ENCODE assay signal across 12 cellular contexts in genomic region chr10:48470893-48471805, GRCh38.
DNase-seq lines count a peak whose midpoint lies in the region; ATAC-seq, FAIRE-seq and TF ChIP-seq lines count a peak whose summit lies in the region.
"Had no signal": no experiment of that assay in that cellular context is flagged by ENCODE, and none has a peak within 500 bp of the region (broad histone marks: within the 10 kb centered on the region; RNA-seq: fewer than 3 reads in every experiment).

No MANE protein-coding gene starts in this region.

- H3K27ac ChIP-seq in colonic mucosa (no peak overlapping the region), osteoblast (ENCODE audit: low read depth, low read length) (no peak overlapping the region)
- H3K27ac ChIP-seq: VCaP had no signal

- H3K27me3 Mint-ChIP-seq in activated T-cell treated with anti-CD3 and anti-CD28 coated beads, Interleukin-2, amount 50 U/mL, for 72 hours (ENCODE audit: low read depth), result peaks cover 13% of the 10 kb centered on the region
- H3K27me3 Mint-ChIP-seq: activated naive CD8-positive, alpha-beta T cell treated with anti-CD3 and anti-CD28 coated beads, Interleukin-2, amount 50 U/mL, for 24 hours had no signal

- no peak for FAIRE-seq in D721Med (lab: Jason Lieb, UNC)
- FAIRE-seq: urothelium cell line had no signal

- H3K9ac ChIP-seq in colonic mucosa (ENCODE audit: low read depth in 2 of 2, low read length in 2 of 2), result no peak overlapping the region

- TF ChIP-seq CTCF in colonic mucosa (IDR thresholded peaks at IDR 0.05), result no peak
- no peak for TF ChIP-seq CTCF in osteoblast (IDR thresholded peaks at IDR 0.05; ENCODE audit: extremely low read depth, low read depth, low read length)
- TF ChIP-seq CTCF in D721Med (IDR thresholded peaks at IDR 0.05; ENCODE audit: insufficient read depth, missing control alignments), result no peak

- H3K9me3 ChIP-seq in colonic mucosa, result no peaks in the 10 kb centered on the region
- no peaks in the 10 kb centered on the region for H3K9me3 ChIP-seq in osteoblast (ENCODE audit: low read depth, low read length)

- H3K9me3 Mint-ChIP-seq in activated T-cell treated with anti-CD3 and anti-CD28 coated beads, Interleukin-2, amount 50 U/mL, for 72 hours, result no peaks in the 10 kb centered on the region
- H3K9me3 Mint-ChIP-seq: activated naive CD8-positive, alpha-beta T cell treated with anti-CD3 and anti-CD28 coated beads, Interleukin-2, amount 50 U/mL, for 24 hours had no signal

- H4K20me1 ChIP-seq in osteoblast (ENCODE audit: insufficient read depth, low read length), result peaks cover 35% of the 10 kb centered on the region

- no peak for ATAC-seq in left colon
- ATAC-seq in activated T-cell treated with anti-CD3 and anti-CD28 coated beads, Interleukin-2, amount 50 U/mL, for 72 hours (replicated peaks in 1 of 2), result no peak
- ATAC-seq: activated naive CD8-positive, alpha-beta T cell treated with anti-CD3 and anti-CD28 coated beads, Interleukin-2, amount 50 U/mL, for 24 hours; Panc1 had no signal

- peak; percentile 55 for DNase-seq in EH (ENCODE audit: low read depth)
- peak; percentile 60 for DNase-seq in LHCN-M2 (ENCODE audit: low read depth)
- DNase-seq in colonic mucosa, result peak; percentile 14
- DNase-seq in osteoblast (ENCODE audit: insufficient read length, low spot score, missing footprints), result peak; percentile 91
- DNase-seq in D721Med (ENCODE audit: insufficient read length, low spot score), result no peak
- no peak for DNase-seq in left colon
- DNase-seq in activated T-cell treated with anti-CD3 and anti-CD28 coated beads, Interleukin-2, amount 50 U/mL, for 72 hours, result no peak
- DNase-seq in NCI-H82 (lab: John Stamatoyannopoulos, UW), result no peak
- DNase-seq: activated naive CD8-positive, alpha-beta T cell treated with anti-CD3 and anti-CD28 coated beads, Interleukin-2, amount 50 U/mL, for 24 hours had no signal

- peaks cover 91% of the 10 kb centered on the region for H3K79me2 ChIP-seq in osteoblast (ENCODE audit: insufficient read depth, low read length)

- no peaks in the 10 kb centered on the region for H3K4me1 Mint-ChIP-seq in activated T-cell treated with anti-CD3 and anti-CD28 coated beads, Interleukin-2, amount 50 U/mL, for 72 hours (ENCODE audit: low read depth)
- H3K4me1 Mint-ChIP-seq: activated naive CD8-positive, alpha-beta T cell treated with anti-CD3 and anti-CD28 coated beads, Interleukin-2, amount 50 U/mL, for 24 hours had no signal

- no peaks in the 10 kb centered on the region for H3K4me1 ChIP-seq in colonic mucosa
- H3K4me1 ChIP-seq in osteoblast (ENCODE audit: insufficient read depth, low read length), result peaks cover 10% of the 10 kb centered on the region

- peaks cover 5% of the 10 kb centered on the region for H3K27me3 ChIP-seq in colonic mucosa
- no peaks in the 10 kb centered on the region for H3K27me3 ChIP-seq in osteoblast (ENCODE audit: insufficient read depth, low read length)

- no peak overlapping the region for H3K4me2 ChIP-seq in osteoblast (ENCODE audit: insufficient read depth, low read length)

- H3K36me3 ChIP-seq in colonic mucosa (no peaks in the 10 kb centered on the region), osteoblast (ENCODE audit: insufficient read depth, low read length) (peaks cover 30% of the 10 kb centered on the region)

- no peak overlapping the region for H3K4me3 Mint-ChIP-seq in activated T-cell treated with anti-CD3 and anti-CD28 coated beads, Interleukin-2, amount 50 U/mL, for 72 hours
- H3K4me3 Mint-ChIP-seq: activated naive CD8-positive, alpha-beta T cell treated with anti-CD3 and anti-CD28 coated beads, Interleukin-2, amount 50 U/mL, for 24 hours had no signal

- H2AFZ ChIP-seq in osteoblast (ENCODE audit: low read length), result no peak overlapping the region

- H3K36me3 Mint-ChIP-seq in activated T-cell treated with anti-CD3 and anti-CD28 coated beads, Interleukin-2, amount 50 U/mL, for 72 hours (ENCODE audit: insufficient read depth in 2 of 2), result no peaks in the 10 kb centered on the region

- intact Hi-C loops in colonic mucosa (cut with DNase I), result no loop called here
- intact Hi-C loops in left colon (cut with DNase I, micrococcal nuclease), result no loop called here

- H3K4me3 ChIP-seq in colonic mucosa (no peak overlapping the region), osteoblast (ENCODE audit: insufficient read depth, low read length) (no peak overlapping the region)

- H3K27ac Mint-ChIP-seq in activated T-cell treated with anti-CD3 and anti-CD28 coated beads, Interleukin-2, amount 50 U/mL, for 72 hours, result no peak overlapping the region
- H3K27ac Mint-ChIP-seq: activated naive CD8-positive, alpha-beta T cell treated with anti-CD3 and anti-CD28 coated beads, Interleukin-2, amount 50 U/mL, for 24 hours had no signal

Comparison
In these comparisons a context has a peak if more than half of its experiments do, and no peak if none do; other contexts are left out.
1. DNase-seq: peak in EH (single experiment), LHCN-M2 (single experiment), colonic mucosa (single experiment) and osteoblast (single experiment); none in D721Med (single experiment), left colon (0 of 2), activated T-cell treated with anti-CD3 and anti-CD28 coated beads, Interleukin-2, amount 50 U/mL, for 72 hours (0 of 2) and NCI-H82 (single experiment).